ENCODE assay signal across 8 cellular contexts in genomic region chr16:8673611-8674412, GRCh38. TPM values are rescaled to one million over a fixed set of nuclear protein-coding genes. Genes with fewer than 3 reads are reported as not detected.
DNase-seq lines count a peak whose midpoint lies in the region; ATAC-seq and TF ChIP-seq lines count a peak whose summit lies in the region.

No MANE protein-coding gene starts in this region.

- H3K27ac ChIP-seq in BLaER1 treated with 17β-estradiol and CSF1 and Interleukin-3, amounts not matched to agents 10 nM and 100 nM: peak overlapping the region in 1 of 11 experiments; percentile 30; a peak in 1 of 22 replicates

- no peak for TF ChIP-seq CTCF in brain (conservative IDR thresholded peaks at IDR 0.05)

- H4K20me1 ChIP-seq in BLaER1 treated with 17β-estradiol and CSF1 and Interleukin-3, amounts not matched to agents 10 nM and 100 nM: peaks cover 0 to 29% (median 8%) of the 10 kb centered on the region in 11 experiments; a peak in 8 of 22 replicates

- peak overlapping the region; percentile 83 to 99 (median 87) for H3K4me2 ChIP-seq in BLaER1 treated with 17β-estradiol and CSF1 and Interleukin-3, amounts not matched to agents 10 nM and 100 nM

- no peaks in the 10 kb centered on the region for H3K9me3 ChIP-seq in BLaER1 treated with 17β-estradiol and CSF1 and Interleukin-3, amounts not matched to agents 10 nM and 100 nM (replicated peaks in 1 of 11)

- H3K4me3 Mint-ChIP-seq in brain: peak overlapping the region; percentile 82 to 89 (median 85)

- peaks cover 11 to 37% (median 34%) of the 10 kb centered on the region in 10 experiments for H3K4me1 ChIP-seq in BLaER1 treated with 17β-estradiol and CSF1 and Interleukin-3, amounts not matched to agents 10 nM and 100 nM

- H3K27ac Mint-ChIP-seq in brain: peak overlapping the region in 3 of 5 experiments; percentile 17 to 33 (median 28)

- H3K27me3 Mint-ChIP-seq in brain: peaks cover 8% of the 10 kb centered on the region

- H3K4me1 Mint-ChIP-seq in brain: peaks cover 43% of the 10 kb centered on the region

- H3K9ac ChIP-seq in BLaER1 treated with 17β-estradiol and CSF1 and Interleukin-3, amounts not matched to agents 10 nM and 100 nM: peak overlapping the region; percentile 17 to 79 (median 62); a peak in 20 of 22 replicates

- peaks cover 7% of the 10 kb centered on the region for H3K36me3 Mint-ChIP-seq in brain

- H3K4me3 ChIP-seq in BLaER1 treated with 17β-estradiol and CSF1 and Interleukin-3, amounts not matched to agents 10 nM and 100 nM: peak overlapping the region; percentile 66 to 82 (median 76)

- H3K36me3 ChIP-seq in BLaER1 treated with 17β-estradiol and CSF1 and Interleukin-3, amounts not matched to agents 10 nM and 100 nM: peaks cover 0 to 6% (median 0%) of the 10 kb centered on the region in 11 experiments; a peak in 1 of 22 replicates

- H3K27me3 ChIP-seq in BLaER1 treated with 17β-estradiol and CSF1 and Interleukin-3, amounts not matched to agents 10 nM and 100 nM: no peaks in the 10 kb centered on the region

- H3K9me3 Mint-ChIP-seq in brain: peaks cover 0 to 4% (median 2%) of the 10 kb centered on the region in 5 experiments

- peak; percentile 49 for ATAC-seq in GM19372 (IDR thresholded peaks at IDR 0.05; ENCODE audit: low read depth, unreplicated experiment)
- ATAC-seq in HG03432 (IDR thresholded peaks at IDR 0.05; ENCODE audit: unreplicated experiment): peak; percentile 43

- DNase-seq in medulla oblongata (ENCODE audit: extremely low spot score) (peak; percentile 5), ureter (ENCODE audit: low spot score) (peak; percentile 44), activated gamma-delta T cell treated with Interleukin-2 at 50 U/mL for 16 hours (no peak), globus pallidus (ENCODE audit: low spot score) (no peak)

RNA-seq across cellular contexts. Expression of gene ABAT, which starts 0.6 kb away (rescaled TPM):
- polyA plus RNA-seq in brain (ENCODE audit: insufficient read depth, low read depth, low replicate concordance): 76.9 TPM
- 29.9 TPM for total RNA-seq in ureter

RNA-seq across cellular contexts. Expression of gene METTL22, which starts 52.3 kb away (rescaled TPM):
- polyA plus RNA-seq in brain (ENCODE audit: insufficient read depth, low read depth, low replicate concordance): 16.3 TPM
- 35.7 TPM for total RNA-seq in ureter

Comparison
In these comparisons a context has a peak if more than half of its experiments do, and no peak if none do; other contexts are left out.
1. DNase-seq: peak in medulla oblongata (single experiment) and ureter (single experiment); none in activated gamma-delta T cell treated with Interleukin-2 at 50 U/mL for 16 hours (single experiment) and globus pallidus (single experiment).